In the genomic region with DNA sequence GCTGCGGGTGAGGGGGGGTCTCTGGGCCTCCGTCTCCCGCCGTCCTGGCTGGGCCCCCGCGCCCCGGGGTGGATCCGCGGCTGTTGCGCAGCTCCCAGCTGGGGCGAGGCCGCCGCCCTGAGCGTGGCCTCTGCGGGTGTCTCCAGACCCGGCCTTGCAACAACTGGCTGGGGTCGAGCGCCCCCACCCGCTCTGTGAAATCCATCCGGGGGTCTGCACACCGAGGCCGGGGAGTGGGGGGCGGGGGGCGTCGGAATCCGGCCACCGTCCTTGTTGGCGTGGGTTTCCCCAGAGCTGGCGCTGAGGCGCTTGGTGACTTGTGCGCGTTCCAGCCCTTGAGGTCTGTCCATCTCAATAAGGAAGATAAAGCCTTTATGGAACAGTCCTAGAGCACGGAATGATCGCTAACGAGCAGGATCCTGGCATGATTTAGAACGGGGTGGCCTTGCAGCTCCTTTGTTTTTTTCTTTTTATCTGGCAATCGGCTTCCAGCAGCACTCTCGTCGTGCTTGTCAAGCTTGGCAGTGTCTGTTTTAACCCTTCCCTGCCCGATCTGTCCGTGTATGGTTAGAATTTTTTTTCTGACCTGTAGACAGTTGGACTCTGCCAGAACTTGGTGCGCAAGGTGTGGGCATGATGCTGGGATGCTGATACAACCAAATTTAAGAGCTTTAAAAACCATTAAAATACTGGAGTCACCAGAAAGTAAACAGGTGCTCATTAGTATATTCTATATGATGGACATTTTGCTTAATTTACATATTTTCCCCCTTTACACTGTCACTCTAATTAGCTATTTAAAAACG, we compare ENCODE assay signal across 8 cellular contexts. TPM values are rescaled to one million over a fixed set of nuclear protein-coding genes. Genes with fewer than 3 reads are reported as not detected.
DNase-seq lines count a peak whose midpoint lies in the region; ATAC-seq and TF ChIP-seq lines count a peak whose summit lies in the region.

No MANE protein-coding gene starts in this region.

- no peak for TF ChIP-seq CTCF in coronary artery (IDR thresholded peaks at IDR 0.05)

- H3K4me3 Mint-ChIP-seq in T-helper 1 cell treated with Interleukin-12 subunit alpha and Interleukin-12 subunit beta and Interleukin-4 antibody, amounts not matched to agents 30 μg/mL and 1 μg/mL, for 36 hours: peak overlapping the region; percentile 91
- H3K4me3 Mint-ChIP-seq in stimulated activated effector memory CD8-positive, alpha-beta T cell treated with anti-CD3 and anti-CD28 coated beads, Interleukin-12 subunit alpha, Interleukin-12 subunit beta, amount 100 ng/mL, for 72 hours: peak overlapping the region; percentile 93

- peaks cover 15% of the 10 kb centered on the region for H3K27me3 Mint-ChIP-seq in T-helper 1 cell treated with Interleukin-12 subunit alpha and Interleukin-12 subunit beta and Interleukin-4 antibody, amounts not matched to agents 30 μg/mL and 1 μg/mL, for 36 hours (ENCODE audit: low read depth)

- H3K4me3 ChIP-seq in H7 (ENCODE audit: insufficient read depth, low read depth, low read length) (peak overlapping the region; percentile 96), coronary artery (peak overlapping the region; percentile 100)

- peaks cover 27% of the 10 kb centered on the region for H3K4me1 Mint-ChIP-seq in T-helper 1 cell treated with Interleukin-12 subunit alpha and Interleukin-12 subunit beta and Interleukin-4 antibody, amounts not matched to agents 30 μg/mL and 1 μg/mL, for 36 hours (ENCODE audit: low read depth)
- peaks cover 17% of the 10 kb centered on the region for H3K4me1 Mint-ChIP-seq in stimulated activated effector memory CD8-positive, alpha-beta T cell treated with anti-CD3 and anti-CD28 coated beads, Interleukin-12 subunit alpha, Interleukin-12 subunit beta, amount 100 ng/mL, for 72 hours

- peaks cover 4% of the 10 kb centered on the region for H3K9me3 Mint-ChIP-seq in T-helper 1 cell treated with Interleukin-12 subunit alpha and Interleukin-12 subunit beta and Interleukin-4 antibody, amounts not matched to agents 30 μg/mL and 1 μg/mL, for 36 hours
- H3K9me3 Mint-ChIP-seq in stimulated activated effector memory CD8-positive, alpha-beta T cell treated with anti-CD3 and anti-CD28 coated beads, Interleukin-12 subunit alpha, Interleukin-12 subunit beta, amount 100 ng/mL, for 72 hours: no peaks in the 10 kb centered on the region

- H3K27ac ChIP-seq in coronary artery (peak overlapping the region; percentile 100), layer of hippocampus (ENCODE audit: low read depth, low read length) (peak overlapping the region; percentile 92)

- peak; percentile 52 for ATAC-seq in stimulated activated effector memory CD8-positive, alpha-beta T cell treated with anti-CD3 and anti-CD28 coated beads, Interleukin-12 subunit alpha, Interleukin-12 subunit beta, amount 100 ng/mL, for 72 hours

- DNase-seq in NOMO-1 (lab: John Stamatoyannopoulos, UW; ENCODE audit: unreplicated experiment in 2 of 2): peak; percentile 23 to 26
- DNase-seq in NOMO-1 treated with DMSO at 0.1 percent for 48 hours (lab: John Stamatoyannopoulos, UW; ENCODE audit: unreplicated experiment): no peak
- DNase-seq in H7: peak; percentile 57
- peak; percentile 57 for DNase-seq in LHCN-M2 (ENCODE audit: low read depth)
- DNase-seq in coronary artery (ENCODE audit: low spot score): peak; percentile 86
- DNase-seq in stimulated activated effector memory CD8-positive, alpha-beta T cell treated with anti-CD3 and anti-CD28 coated beads, Interleukin-12 subunit alpha, Interleukin-12 subunit beta, amount 100 ng/mL, for 72 hours (ENCODE audit: low spot score in 2 of 2): peak in 1 of 2 donors; percentile 59

- no peaks in the 10 kb centered on the region for H3K27me3 ChIP-seq in H7 (ENCODE audit: control insufficient read depth, insufficient read depth, low read length)
- H3K27me3 ChIP-seq in layer of hippocampus (ENCODE audit: control insufficient read depth, insufficient read depth, low read length): no peaks in the 10 kb centered on the region

- H3K36me3 Mint-ChIP-seq in T-helper 1 cell treated with Interleukin-12 subunit alpha and Interleukin-12 subunit beta and Interleukin-4 antibody, amounts not matched to agents 30 μg/mL and 1 μg/mL, for 36 hours (ENCODE audit: low read depth): peaks cover 8% of the 10 kb centered on the region
- H3K36me3 Mint-ChIP-seq in stimulated activated effector memory CD8-positive, alpha-beta T cell treated with anti-CD3 and anti-CD28 coated beads, Interleukin-12 subunit alpha, Interleukin-12 subunit beta, amount 100 ng/mL, for 72 hours: peaks cover 7% of the 10 kb centered on the region

- no peaks in the 10 kb centered on the region for H3K36me3 ChIP-seq in H7 (replicated peaks; ENCODE audit: control insufficient read depth, insufficient read depth, low read length)

- H3K27ac Mint-ChIP-seq in T-helper 1 cell treated with Interleukin-12 subunit alpha and Interleukin-12 subunit beta and Interleukin-4 antibody, amounts not matched to agents 30 μg/mL and 1 μg/mL, for 36 hours: peak overlapping the region; percentile 87
- peak overlapping the region; percentile 92 for H3K27ac Mint-ChIP-seq in stimulated activated effector memory CD8-positive, alpha-beta T cell treated with anti-CD3 and anti-CD28 coated beads, Interleukin-12 subunit alpha, Interleukin-12 subunit beta, amount 100 ng/mL, for 72 hours

RNA-seq across cellular contexts. Expression of a gene that starts 0.7 kb away (rescaled TPM):
- 112 and 126 TPM in 2 replicates for total RNA-seq in H7 (2014; rRNA removed; shearing (Covaris generic))
- 218 and 254 TPM in 2 replicates for total RNA-seq in LHCN-M2 (2014; rRNA removed)
- polyA plus RNA-seq in LHCN-M2 (2012): 559 TPM

RNA-seq across cellular contexts. Expression of a gene that starts 39.4 kb away (rescaled TPM):
- total RNA-seq in H7 (2014; rRNA removed; shearing (Covaris generic)): 3.1 and 5.0 TPM in 2 replicates
- 4.7 and 6.6 TPM in 2 replicates for total RNA-seq in LHCN-M2 (2014; rRNA removed)
- 6.4 TPM for polyA plus RNA-seq in LHCN-M2 (2012)
